ENCODE assay signal across 9 cellular contexts in genomic region chr12:21248679-21249078, GRCh38.
A peak's percentile ranks its signal among the peaks of the same experiment; 100 is the strongest.
DNase-seq lines count a peak whose midpoint lies in the region; ATAC-seq, FAIRE-seq and TF ChIP-seq lines count a peak whose summit lies in the region.
"Had no signal": no experiment of that assay in that cellular context is flagged by ENCODE, and none has a peak within 500 bp of the region (broad histone marks: within the 10 kb centered on the region; RNA-seq: fewer than 3 reads in every experiment).

No MANE protein-coding gene starts in this region.

- CTCF ChIA-PET in HepG2 (lab: Yijun Ruan, JAX; ENCODE audit: low intra/inter-chr PET ratio, low total read pairs): interaction anchor here (1.2 kb wide), 1 partner anchor 432 kb away, joined by 7 read pairs; no protein-coding TSS in a partner anchor

- ATAC-seq in HG02981 (IDR thresholded peaks at IDR 0.05; ENCODE audit: unreplicated experiment): peak; percentile 50
- peak; percentile 67; the same call in 2 of the 3 replicates for ATAC-seq in SK-N-SH treated with all-trans-retinoic acid at 6 μM for 48 hours
- peak; percentile 46; the same call in 1 of the 3 replicates for ATAC-seq in HepG2
- no peak for ATAC-seq in HG03521 (IDR thresholded peaks at IDR 0.05; ENCODE audit: unreplicated experiment)
- no peak for ATAC-seq in GM21528 (IDR thresholded peaks at IDR 0.05; ENCODE audit: low FRiP score, unreplicated experiment)

- H3K4me3 ChIP-seq in HepG2 (replicated peaks in 1 of 3; ENCODE audit: insufficient read depth in 1 of 3, low read depth in 2 of 3, low read length in 3 of 3): no peak overlapping the region
- H3K4me3 ChIP-seq in spleen: no peak overlapping the region
- H3K4me3 ChIP-seq in adrenal gland: no peak overlapping the region

- WGBS in HepG2 (ENCODE audit: low lambda C conversion rate): 0% methylated on average over 1 of the region's 1 CpG
- 69 to 95% (median 73%) methylated on average over 1 of the region's 1 CpG for WGBS in spleen, 5 donors
- 50 to 79% (median 57%) methylated on average over 1 of the region's 1 CpG for WGBS in adrenal gland, 4 donors

- 0 out of 2 replicates have a peak, but pooled peaks have one; percentile 7 for TF ChIP-seq CTCF in HepG2 (CRISPR knock-in tag; IDR thresholded peaks at IDR 0.05)
- no peak for TF ChIP-seq CTCF in spleen (IDR thresholded peaks at IDR 0.05 in 8 of 11, conservative IDR thresholded peaks at IDR 0.05 in 3 of 11)
- no peak for TF ChIP-seq CTCF in adrenal gland (IDR thresholded peaks at IDR 0.05)

- H3K27me3 ChIP-seq in HepG2 (ENCODE audit: control insufficient read depth in 1 of 2, insufficient read depth in 2 of 2, low read length in 2 of 2): no peaks in the 10 kb centered on the region
- no peaks in the 10 kb centered on the region for H3K27me3 ChIP-seq in spleen (replicated peaks in 1 of 7)
- H3K27me3 ChIP-seq in adrenal gland: no peaks in the 10 kb centered on the region

- no peak overlapping the region for H2AFZ ChIP-seq in HepG2 (ENCODE audit: low read length)

- no peak for TF ChIP-seq RAD21 in HepG2 (CRISPR knock-in tag; IDR thresholded peaks at IDR 0.05)

- no peak overlapping the region for H3K9ac ChIP-seq in HepG2 (ENCODE audit: insufficient read depth, low read depth, low read length)

- BruUV-seq in HepG2 (replicated peaks; lab: Mats Ljungman, UMichigan): no TSS peak

- H3K4me1 ChIP-seq in HepG2 (ENCODE audit: insufficient read depth, low read length) (no peaks in the 10 kb centered on the region), spleen (no peaks in the 10 kb centered on the region), adrenal gland (replicated peaks in 1 of 2) (no peaks in the 10 kb centered on the region)

- intact Hi-C loops in HepG2 (cut with micrococcal nuclease; ENCODE audit: unreplicated experiment) (loop anchor here (1.0 kb wide), 1 partner anchor 432 kb away; no protein-coding TSS in a partner anchor), spleen (cut with DNase I; ENCODE audit: low total_unique reads) (no loop called here), adrenal gland (cut with DNase I) (no loop called here)

- peak; percentile 8 for DNase-seq in EL
- DNase-seq in HepG2 (ENCODE audit: low spot score): no peak
- DNase-seq in spleen: no peak
- no peak for DNase-seq in adrenal gland
- DNase-seq: left ventricle myocardium superior had no signal

- in situ Hi-C loops in HepG2 (cut with HindIII; ENCODE audit: extremely low pct_ligation_motif_present, low pct_unique_long_range_greater_than_20kb): no loop called here

- no peak for TF ChIP-seq POLR2A in HepG2 (IDR thresholded peaks at IDR 0.05; ENCODE audit: insufficient read depth in 1 of 2, low read depth in 2 of 2, low read length in 2 of 2)
- TF ChIP-seq POLR2A in spleen (IDR thresholded peaks at IDR 0.05): no peak
- TF ChIP-seq POLR2A in adrenal gland (IDR thresholded peaks at IDR 0.05): no peak

- H3K36me3 ChIP-seq in HepG2 (replicated peaks in 1 of 2; ENCODE audit: control insufficient read depth in 1 of 2, insufficient read depth in 2 of 2, low read length in 2 of 2): no peaks in the 10 kb centered on the region
- no peaks in the 10 kb centered on the region for H3K36me3 ChIP-seq in spleen
- no peaks in the 10 kb centered on the region for H3K36me3 ChIP-seq in adrenal gland (replicated peaks in 1 of 2)

- POLR2A ChIA-PET in HepG2 (lab: Yijun Ruan, JAX): no interaction called here

- H3K9me3 ChIP-seq in HepG2 (ENCODE audit: low read length) (no peaks in the 10 kb centered on the region), spleen (no peaks in the 10 kb centered on the region), adrenal gland (replicated peaks in 1 of 3) (no peaks in the 10 kb centered on the region)

- no peaks in the 10 kb centered on the region for H4K20me1 ChIP-seq in HepG2 (ENCODE audit: insufficient read depth, low read length)

- H3K4me2 ChIP-seq in HepG2 (ENCODE audit: low read depth, low read length): no peak overlapping the region

- H3K27ac ChIP-seq in HepG2 (ENCODE audit: extremely low read length, insufficient read depth, low read length): no peak overlapping the region
- H3K27ac ChIP-seq in spleen: no peak overlapping the region
- H3K27ac ChIP-seq in adrenal gland: no peak overlapping the region

- no peak for FAIRE-seq in HepG2 (lab: Jason Lieb, UNC)

- H3K79me2 ChIP-seq in HepG2 (ENCODE audit: insufficient read depth, low read length): no peaks in the 10 kb centered on the region

- TF ChIP-seq EP300 in HepG2 (IDR thresholded peaks at IDR 0.05; ENCODE audit: low read depth in 2 of 2, low read length in 2 of 2): no peak
- no peak for TF ChIP-seq EP300 in HepG2 (CRISPR knock-in tag; IDR thresholded peaks at IDR 0.05; ENCODE audit: borderline replicate concordance)

TF ChIP-seq in SK-N-SH treated with all-trans-retinoic acid at 6 μM for 48 hours, 23 proteins besides CTCF, POLR2A, EP300 and RAD21 (continues in another document):
- TF ChIP-seq RARB (CRISPR knock-in tag; IDR thresholded peaks at IDR 0.05): no peak
- no peak for TF ChIP-seq ZNF70 (CRISPR knock-in tag; IDR thresholded peaks at IDR 0.05)
- no peak for TF ChIP-seq POU6F1 (CRISPR knock-in tag; IDR thresholded peaks at IDR 0.05; ENCODE audit: borderline replicate concordance, low read depth)
- TF ChIP-seq PATZ1 (CRISPR knock-in tag; IDR thresholded peaks at IDR 0.05; ENCODE audit: borderline replicate concordance): no peak
- no peak for TF ChIP-seq PPARA (CRISPR knock-in tag; IDR thresholded peaks at IDR 0.05; ENCODE audit: borderline replicate concordance)
- no peak for TF ChIP-seq CSDC2 (CRISPR knock-in tag; IDR thresholded peaks at IDR 0.05)
- no peak for TF ChIP-seq ZFP30 (CRISPR knock-in tag; IDR thresholded peaks at IDR 0.05)

TF ChIP-seq in HepG2, 621 proteins besides CTCF, POLR2A, EP300 and RAD21:
- TF ChIP-seq ZNF513 (CRISPR knock-in tag; conservative IDR thresholded peaks at IDR 0.05) (no peak), STAG1 (CRISPR knock-in tag; IDR thresholded peaks at IDR 0.05) (peak; percentile 21; the same call in 1 of the 2 replicates)
TF ChIP-seq in HepG2: peak in this region for 1.

Comparison
In these comparisons a context has a peak if more than half of its experiments do, and no peak if none do; other contexts are left out.
1. ATAC-seq: peak in HG02981 (single experiment), SK-N-SH treated with all-trans-retinoic acid at 6 μM for 48 hours (single experiment) and HepG2 (single experiment); none in HG03521 (single experiment) and GM21528 (single experiment).